ENCODE assay signal across 24 cellular contexts in the genomic region with DNA sequence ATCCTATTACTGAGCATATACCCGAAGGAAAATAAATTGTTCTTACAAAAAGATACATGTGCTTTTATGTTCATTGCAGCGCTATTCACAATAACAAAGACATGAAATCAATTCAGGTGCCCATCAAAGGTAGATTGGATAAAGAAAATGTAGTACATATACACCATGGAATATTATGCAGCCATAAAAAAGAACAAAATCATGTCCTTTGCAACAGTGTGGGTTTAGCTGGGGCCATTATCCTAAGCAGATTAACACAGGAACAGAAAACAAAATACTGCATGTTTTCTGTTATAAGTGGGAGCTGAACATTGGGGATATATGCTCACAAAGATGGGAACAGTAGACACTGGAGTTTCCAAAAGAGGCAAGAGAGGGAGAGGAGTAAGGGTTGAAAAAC.
"Had no signal": no experiment of that assay in that cellular context is flagged by ENCODE, and none has a peak within 500 bp of the region (broad histone marks: within the 10 kb centered on the region; RNA-seq: fewer than 3 reads in every experiment).

No MANE protein-coding gene starts in this region.

- H3K27ac Mint-ChIP-seq: dendritic cell treated with granulocyte-macrophage colony-stimulating factor and Interleukin-4, amounts not matched to agents 40 ng/mL and 50 ng/mL, for 4 days; endodermal cell; mesothelial cell of epicardium had no signal

- H3K9me3 ChIP-seq: colonic mucosa, esophagus squamous epithelium, gastrocnemius medialis, heart right ventricle, left lung, lower lobe of right lung, mucosa of descending colon had no signal

- H3K27me3 Mint-ChIP-seq: dendritic cell treated with granulocyte-macrophage colony-stimulating factor and Interleukin-4, amounts not matched to agents 40 ng/mL and 50 ng/mL, for 4 days; effector memory CD8-positive, alpha-beta T cell had no signal

- H3K4me1 ChIP-seq: colonic mucosa, left lung, lower lobe of right lung had no signal

- H3K4me3 ChIP-seq: colonic mucosa, esophagus squamous epithelium, gastrocnemius medialis, heart right ventricle, left lung, lower lobe of right lung, mucosa of descending colon had no signal

- H3K36me3 Mint-ChIP-seq: mesothelial cell of epicardium had no signal

- H3K4me3 Mint-ChIP-seq: dendritic cell treated with granulocyte-macrophage colony-stimulating factor and Interleukin-4, amounts not matched to agents 40 ng/mL and 50 ng/mL, for 4 days; effector memory CD8-positive, alpha-beta T cell; endodermal cell; mesothelial cell of epicardium had no signal

- DNase-seq: colonic mucosa; cortex of kidney; effector CD8-positive, alpha-beta T cell; effector memory CD8-positive, alpha-beta T cell; endodermal cell; erythroblast; esophagus squamous epithelium; foreskin fibroblast; foreskin melanocyte; gastrocnemius medialis; glutamatergic neuron; head of caudate nucleus; heart right ventricle; hippocampal formation; left cardiac atrium; left lung; left ventricle myocardium superior; lower lobe of right lung; mesenchymal stem cell; mucosa of descending colon had no signal

- H3K36me3 ChIP-seq: colonic mucosa had no signal

- H3K9me3 Mint-ChIP-seq: dendritic cell treated with granulocyte-macrophage colony-stimulating factor and Interleukin-4, amounts not matched to agents 40 ng/mL and 50 ng/mL, for 4 days; effector memory CD8-positive, alpha-beta T cell; endodermal cell; mesothelial cell of epicardium had no signal

- H3K27me3 ChIP-seq: colonic mucosa, esophagus squamous epithelium, gastrocnemius medialis, heart right ventricle, left lung had no signal

- H3K27ac ChIP-seq: colonic mucosa, epithelial cell of prostate, esophagus squamous epithelium, gastrocnemius medialis, heart right ventricle, left lung, lower lobe of right lung had no signal

- ATAC-seq: effector memory CD8-positive, alpha-beta T cell; esophagus mucosa; gastrocnemius medialis; heart right ventricle; left cardiac atrium; left lung; left ventricle myocardium superior; lower lobe of right lung; mucosa of descending colon had no signal
